Comparison of ENCODE assay signal across 22 cellular contexts in genomic region chr22:31836010-31836409, GRCh38.
DNase-seq lines count a peak whose midpoint lies in the region; ATAC-seq and TF ChIP-seq lines count a peak whose summit lies in the region.
"Had no signal": no experiment of that assay in that cellular context is flagged by ENCODE, and none has a peak within 500 bp of the region (broad histone marks: within the 10 kb centered on the region; RNA-seq: fewer than 3 reads in every experiment).

No MANE protein-coding gene starts in this region.

- CTCF ChIA-PET in HCT116 (lab: Charles Lee), result no interaction called here

- H3K4me2 ChIP-seq in HCT116 (ENCODE audit: low read length), result no peak overlapping the region
- H3K4me2 ChIP-seq in neural progenitor cell, result no peak overlapping the region

- intact Hi-C loops in HCT116 (cut with micrococcal nuclease), result no loop called here

- no peaks in the 10 kb centered on the region for H3K9me2 ChIP-seq in HCT116 (ENCODE audit: insufficient read depth)

- H3K27ac Mint-ChIP-seq in neural progenitor cell, result peak overlapping the region; percentile 42
- H3K27ac Mint-ChIP-seq: CD4-positive, alpha-beta T cell had no signal

- H2AFZ ChIP-seq in HCT116 (ENCODE audit: low read depth, low read length, poor library complexity, severe bottlenecking) (no peak overlapping the region), neural progenitor cell (replicated peaks) (no peak overlapping the region)
- H2AFZ ChIP-seq: GM23248 had no signal

- H3K27ac ChIP-seq in HCT116 (ENCODE audit: low read depth, low read length) (no peak overlapping the region), foreskin keratinocyte (no peak overlapping the region), neural progenitor cell (no peak overlapping the region)
- H3K27ac ChIP-seq: GM23248, SK-N-MC had no signal

- H3K36me3 ChIP-seq in HCT116 (ENCODE audit: control insufficient read depth in 1 of 2, insufficient read depth in 2 of 2, low read length in 2 of 2) (peaks cover 0 to 18% of the 10 kb centered on the region in 2 experiments; a peak in 2 of 4 replicates), neural progenitor cell (no peaks in the 10 kb centered on the region)

- H3K4me3 Mint-ChIP-seq in neural progenitor cell, result no peak overlapping the region
- H3K4me3 Mint-ChIP-seq: CD4-positive, alpha-beta T cell had no signal

- H3K27me3 ChIP-seq in HCT116 (ENCODE audit: insufficient read depth, low read length) (no peaks in the 10 kb centered on the region), foreskin keratinocyte (no peaks in the 10 kb centered on the region), neural progenitor cell (no peaks in the 10 kb centered on the region)

- no peaks in the 10 kb centered on the region for H3K79me2 ChIP-seq in HCT116 (ENCODE audit: insufficient read depth, low read length)
- no peaks in the 10 kb centered on the region for H3K79me2 ChIP-seq in neural progenitor cell (ENCODE audit: low read depth)

- no peak for ATAC-seq in HCT116
- ATAC-seq in foreskin keratinocyte, result peak; percentile 27
- no peak for ATAC-seq in HG03460 (IDR thresholded peaks at IDR 0.05; ENCODE audit: unreplicated experiment)
- ATAC-seq: GM12878 had no signal

- peaks cover 3 to 10% of the 10 kb centered on the region in 2 experiments; a peak in 3 of 4 replicates for H3K4me1 ChIP-seq in HCT116 (ENCODE audit: control insufficient read depth in 1 of 2, insufficient read depth in 2 of 2, low read length in 2 of 2)
- H3K4me1 ChIP-seq in foreskin keratinocyte, result peaks cover 25% of the 10 kb centered on the region
- H3K4me1 ChIP-seq in neural progenitor cell, result no peaks in the 10 kb centered on the region
- H3K4me1 ChIP-seq: Caco-2 had no signal

- RAD21 ChIA-PET in HCT116 (lab: Charles Lee; ENCODE audit: low non-redundant PET in 1 of 2, low total read pairs in 2 of 2, uncharacterized antibody in 2 of 2, unreplicated experiment in 2 of 2), result no interaction called here

- peaks cover 2% of the 10 kb centered on the region for H3K4me1 Mint-ChIP-seq in neural progenitor cell

- H3K9me3 ChIP-seq in HCT116 (ENCODE audit: control insufficient read depth in 1 of 2, insufficient read depth in 1 of 2, low read depth in 1 of 2, low read length in 2 of 2) (no peaks in the 10 kb centered on the region), neural progenitor cell (ENCODE audit: low read depth) (no peaks in the 10 kb centered on the region)
- H3K9me3 ChIP-seq: Caco-2 had no signal

- POLR2A ChIA-PET in HCT116 (lab: Charles Lee), result interaction anchor here (0.6 kb wide), 1 partner anchor 43 kb away, joined by 3 read pairs; no protein-coding TSS in a partner anchor

- no peak for TF ChIP-seq POLR2A in HCT116 (IDR thresholded peaks at IDR 0.05; ENCODE audit: borderline replicate concordance, extremely low read depth, insufficient read depth, insufficient read length)

- H3K9ac ChIP-seq in HCT116 (ENCODE audit: low read length), result no peak overlapping the region
- no peak overlapping the region for H3K9ac ChIP-seq in neural progenitor cell
- H3K9ac ChIP-seq: GM23248 had no signal

- BruUV-seq in HCT116 (replicated peaks; lab: Mats Ljungman, UMichigan), result no TSS peak

- H3K9me3 Mint-ChIP-seq in neural progenitor cell, result no peaks in the 10 kb centered on the region
- H3K9me3 Mint-ChIP-seq: CD4-positive, alpha-beta T cell had no signal

- H3K4me3 ChIP-seq in HCT116 (replicated peaks in 1 of 2; ENCODE audit: low read depth in 1 of 2, low read length in 2 of 2) (no peak overlapping the region), cardiac fibroblast (replicated peaks in 1 of 2; ENCODE audit: low read depth in 2 of 2, low read length in 2 of 2) (no peak overlapping the region), neural progenitor cell (no peak overlapping the region)
- H3K4me3 ChIP-seq: GM12878, GM23248, SK-N-MC had no signal

- no peak for DNase-seq in HCT116 (ENCODE audit: low read depth, low spot score)
- DNase-seq in cardiac fibroblast (ENCODE audit: low read depth in 2 of 2), result no peak
- peak in 1 of 2 donors; percentile 20 for DNase-seq in foreskin keratinocyte
- DNase-seq in neural progenitor cell (ENCODE audit: low spot score), result peak; percentile 41
- no peak for DNase-seq in retina
- DNase-seq in glomerular visceral epithelial cell (ENCODE audit: extremely low spot score), result no peak
- DNase-seq: Caco-2; CD4-positive, alpha-beta T cell; DMS 273 treated with DMSO at 0.1 percent for 48 hours; DMS79 treated with DMSO at 0.1 percent for 48 hours; GM23248; Karpas-422; NCI-H1048; NCI-H1417 treated with DMSO at 0.1 percent for 48 hours; NCI-H187; NCI-H446; NCI-H526; OCI-M1; Right ventricle myocardium superior had no signal

- TF ChIP-seq CTCF in HCT116 (IDR thresholded peaks at IDR 0.05 in 2 of 3, conservative IDR thresholded peaks at IDR 0.05 in 1 of 3; ENCODE audit: borderline replicate concordance in 1 of 3, insufficient read depth in 1 of 3, low read depth in 2 of 3, low read length in 2 of 3) (peak in 1 of 3 experiments; percentile 17; a peak in 1 of 6 replicates), cardiac fibroblast (IDR thresholded peaks at IDR 0.05; ENCODE audit: low read depth, low read length) (peak; percentile 3), foreskin keratinocyte (conservative IDR thresholded peaks at IDR 0.05) (peak; percentile 62), neural progenitor cell (IDR thresholded peaks at IDR 0.05) (peak; percentile 30)

- H4K20me1 ChIP-seq in HCT116 (ENCODE audit: insufficient read depth) (no peaks in the 10 kb centered on the region), neural progenitor cell (ENCODE audit: low read depth) (no peaks in the 10 kb centered on the region)

- TF ChIP-seq RAD21 in HCT116 (IDR thresholded peaks at IDR 0.05; ENCODE audit: low read depth), result 0 out of 2 replicates have a peak, but pooled peaks have one; percentile 4

- H3K27me3 Mint-ChIP-seq in neural progenitor cell (ENCODE audit: insufficient read depth, low read depth), result no peaks in the 10 kb centered on the region
- H3K27me3 Mint-ChIP-seq: CD4-positive, alpha-beta T cell had no signal

- H3K36me3 Mint-ChIP-seq in neural progenitor cell, result peaks cover 9% of the 10 kb centered on the region

- H3F3A ChIP-seq in neural progenitor cell (ENCODE audit: low read depth), result no peaks in the 10 kb centered on the region

TF ChIP-seq in HCT116, 20 proteins besides CTCF, POLR2A, EP300 and RAD21:
- TF ChIP-seq ZNF274 (IDR thresholded peaks at IDR 0.05; ENCODE audit: low read depth, low read length), result no peak
- TF ChIP-seq FOSL1 (IDR thresholded peaks at IDR 0.05; ENCODE audit: low read depth), result no peak
- TF ChIP-seq JUND (IDR thresholded peaks at IDR 0.05), result no peak
- no peak for TF ChIP-seq POLR2AphosphoS5 (IDR thresholded peaks at IDR 0.05; ENCODE audit: low read depth, low read length)
- TF ChIP-seq CEBPB (IDR thresholded peaks at IDR 0.05; ENCODE audit: low read depth), result no peak
- no peak for TF ChIP-seq ELF1 (IDR thresholded peaks at IDR 0.05; ENCODE audit: borderline replicate concordance, low read depth)
- TF ChIP-seq EZH2phosphoT487 (IDR thresholded peaks at IDR 0.05; ENCODE audit: borderline replicate concordance), result no peak
- no peak for TF ChIP-seq SIN3A (IDR thresholded peaks at IDR 0.05; ENCODE audit: low read depth)
- no peak for TF ChIP-seq EGR1 (IDR thresholded peaks at IDR 0.05; ENCODE audit: low read depth)
- TF ChIP-seq MAX (IDR thresholded peaks at IDR 0.05), result no peak
- TF ChIP-seq YY1 (IDR thresholded peaks at IDR 0.05; ENCODE audit: extremely low read depth, insufficient replicate concordance, low read depth, low read length), result no peak
- no peak for TF ChIP-seq ZFX (IDR thresholded peaks at IDR 0.05)
